ENCODE assay signal across 8 cellular contexts in genomic region chr15:63474810-63475316, GRCh38. TPM values are rescaled to one million over a fixed set of nuclear protein-coding genes. Genes with fewer than 3 reads are reported as not detected.
DNase-seq lines count a peak whose midpoint lies in the region; ATAC-seq and TF ChIP-seq lines count a peak whose summit lies in the region.

No MANE protein-coding gene starts in this region.

- no peaks in the 10 kb centered on the region for H3K27me3 ChIP-seq in muscle layer of duodenum (ENCODE audit: low read depth, low read length)

- H3K27ac ChIP-seq in muscle layer of duodenum (ENCODE audit: low read length) = peak overlapping the region; percentile 53

- H3K36me3 ChIP-seq in muscle layer of duodenum (ENCODE audit: control insufficient read depth in 1 of 2, insufficient read depth in 2 of 2, low read length in 2 of 2) = no peaks in the 10 kb centered on the region

- ATAC-seq in HG03135 (IDR thresholded peaks at IDR 0.05; ENCODE audit: unreplicated experiment) = peak; percentile 56

- no peaks in the 10 kb centered on the region for H3K9me3 ChIP-seq in muscle layer of duodenum (ENCODE audit: control insufficient read depth in 1 of 2, low read length in 2 of 2)

- peak; percentile 59 for DNase-seq in COLO668 (lab: John Stamatoyannopoulos, UW; ENCODE audit: unreplicated experiment)
- DNase-seq in SK-N-DZ (ENCODE audit: low spot score) = peak; percentile 32
- no peak for DNase-seq in GOT3 (lab: John Stamatoyannopoulos, UW)
- DNase-seq in activated CD4-positive, alpha-beta T cell treated with anti-CD3 and anti-CD28 coated beads for 1 hour = no peak
- DNase-seq in iPS-NIHi7 (ENCODE audit: extremely low spot score) = no peak

- TF ChIP-seq POLR2A in GM19099 (IDR thresholded peaks at IDR 0.05; ENCODE audit: extremely low read depth, insufficient read length, low read depth) = peak; percentile 60

- peaks cover 23 to 24% of the 10 kb centered on the region in 2 donors for H3K4me1 ChIP-seq in muscle layer of duodenum (ENCODE audit: control insufficient read depth in 1 of 2, insufficient read depth in 2 of 2, low read length in 2 of 2)

- H3K4me3 ChIP-seq in muscle layer of duodenum (ENCODE audit: low read depth in 1 of 2, low read length in 2 of 2) = no peak overlapping the region

RNA-seq across cellular contexts. Expression of gene USP3, which starts 29.5 kb away (rescaled TPM):
- 39.4 and 44.9 TPM in 2 replicates for polyA plus RNA-seq in SK-N-DZ (2014; cell fraction: cytosol; rRNA removed)
- polyA plus RNA-seq in SK-N-DZ (2014; cell fraction: nucleus; rRNA removed) = 66.3 and 91.6 TPM in 2 replicates

Comparison
In these comparisons a context has a peak if more than half of its experiments do, and no peak if none do; other contexts are left out.
1. DNase-seq: peak in COLO668 (single experiment) and SK-N-DZ (single experiment); none in GOT3 (single experiment), activated CD4-positive, alpha-beta T cell treated with anti-CD3 and anti-CD28 coated beads for 1 hour (single experiment) and iPS-NIHi7 (single experiment).